In genomic region chr17:49756323-49756722, GRCh38 we compare ENCODE assay signal across 23 cellular contexts. TPM values are rescaled to one million over a fixed set of nuclear protein-coding genes. Genes with fewer than 3 reads are reported as not detected.
DNase-seq lines count a peak whose midpoint lies in the region; ATAC-seq and TF ChIP-seq lines count a peak whose summit lies in the region.
"Had no signal": no experiment of that assay in that cellular context is flagged by ENCODE, and none has a peak within 500 bp of the region (broad histone marks: within the 10 kb centered on the region; RNA-seq: fewer than 3 reads in every experiment).

No MANE protein-coding gene starts in this region.

- H3K27me3 ChIP-seq in left ventricle myocardium inferior (ENCODE audit: low read depth) = no peaks in the 10 kb centered on the region
- H3K27me3 ChIP-seq in right cardiac atrium (ENCODE audit: control insufficient read depth, insufficient read depth) = no peaks in the 10 kb centered on the region
- H3K27me3 ChIP-seq in vagina = no peaks in the 10 kb centered on the region
- H3K27me3 ChIP-seq in Peyer's patch = no peaks in the 10 kb centered on the region
- H3K27me3 ChIP-seq: breast epithelium, heart left ventricle, suprapubic skin had no signal

- TF ChIP-seq CTCF in left ventricle myocardium inferior (IDR thresholded peaks at IDR 0.05; ENCODE audit: borderline replicate concordance) = no peak
- no peak for TF ChIP-seq CTCF in OCI-LY7 (conservative IDR thresholded peaks at IDR 0.05; ENCODE audit: low read length)
- TF ChIP-seq CTCF in vagina (IDR thresholded peaks at IDR 0.05) = no peak
- TF ChIP-seq CTCF in Peyer's patch (IDR thresholded peaks at IDR 0.05) = no peak

- H3K4me3 ChIP-seq in left ventricle myocardium inferior (no peak overlapping the region), right cardiac atrium (ENCODE audit: low read length) (no peak overlapping the region), OCI-LY7 (ENCODE audit: low read depth, low read length, poor library complexity, severe bottlenecking) (no peak overlapping the region), vagina (no peak overlapping the region), Peyer's patch (no peak overlapping the region)
- H3K4me3 ChIP-seq: breast epithelium, heart left ventricle, SJSA1, suprapubic skin had no signal

- H3K4me2 ChIP-seq in OCI-LY7 (ENCODE audit: low read length) = peak overlapping the region; percentile 46

- H3K36me3 ChIP-seq in left ventricle myocardium inferior = no peaks in the 10 kb centered on the region
- H3K36me3 ChIP-seq in OCI-LY7 (ENCODE audit: insufficient read depth, low read length) = peaks cover 55% of the 10 kb centered on the region
- H3K36me3 ChIP-seq in vagina = no peaks in the 10 kb centered on the region
- H3K36me3 ChIP-seq in Peyer's patch = no peaks in the 10 kb centered on the region
- H3K36me3 ChIP-seq: breast epithelium, SJSA1 had no signal

- H3K27ac ChIP-seq in left ventricle myocardium inferior (replicated peaks) (peak overlapping the region; percentile 60), right cardiac atrium (ENCODE audit: low read length) (no peak overlapping the region), OCI-LY7 (ENCODE audit: low read depth, low read length, poor library complexity, severe bottlenecking) (peak overlapping the region; percentile 52), vagina (peak overlapping the region; percentile 20), caudate nucleus (ENCODE audit: low read depth, low read length) (no peak overlapping the region), Peyer's patch (no peak overlapping the region)
- H3K27ac ChIP-seq: SJSA1, suprapubic skin, WERI-Rb-1 had no signal

- intact Hi-C loops in left ventricle myocardium inferior (cut with micrococcal nuclease) = no loop called here
- intact Hi-C loops in right cardiac atrium (cut with DNase I) = no loop called here
- intact Hi-C loops in OCI-LY7 (cut with micrococcal nuclease; ENCODE audit: unreplicated experiment) = no loop called here
- intact Hi-C loops in vagina (cut with DNase I) = no loop called here

- H3K9me3 ChIP-seq in left ventricle myocardium inferior (replicated peaks) (no peaks in the 10 kb centered on the region), right cardiac atrium (ENCODE audit: control insufficient read depth, low read length) (no peaks in the 10 kb centered on the region), OCI-LY7 (ENCODE audit: low read length) (no peaks in the 10 kb centered on the region), vagina (no peaks in the 10 kb centered on the region), Peyer's patch (no peaks in the 10 kb centered on the region)
- H3K9me3 ChIP-seq: breast epithelium, heart left ventricle, SJSA1, suprapubic skin had no signal

- peaks cover 0 to 8% (median 0%) of the 10 kb centered on the region in 3 donors for H3K27me3 Mint-ChIP-seq in immature natural killer cell (ENCODE audit: low read depth in 3 of 3)

- POLR2A ChIA-PET in OCI-LY7 (lab: Charles Lee) = interaction anchor here (1.1 to 9.3 kb wide), 3 partner anchors 8 to 19 kb away, joined by 3 to 124 read pairs (median 4); no protein-coding TSS in a partner anchor

- peak overlapping the region; percentile 77 to 95 (median 92) for H3K27ac Mint-ChIP-seq in immature natural killer cell
- H3K27ac Mint-ChIP-seq: T-helper 1 cell treated with Interleukin-12 subunit alpha and Interleukin-12 subunit beta and Interleukin-4 antibody, amounts not matched to agents 30 μg/mL and 1 μg/mL, for 36 hours had no signal

- peaks cover 87% of the 10 kb centered on the region for H3K4me1 ChIP-seq in left ventricle myocardium inferior
- H3K4me1 ChIP-seq in right cardiac atrium (ENCODE audit: control insufficient read depth, insufficient read depth, low read length) = peaks cover 14% of the 10 kb centered on the region
- peaks cover 74% of the 10 kb centered on the region for H3K4me1 ChIP-seq in OCI-LY7 (ENCODE audit: insufficient read depth, low read length, poor library complexity, severe bottlenecking)
- peaks cover 35% of the 10 kb centered on the region for H3K4me1 ChIP-seq in vagina
- H3K4me1 ChIP-seq in Peyer's patch = peaks cover 0 to 10% (median 7%) of the 10 kb centered on the region in 4 donors
- H3K4me1 ChIP-seq: breast epithelium had no signal

- no peaks in the 10 kb centered on the region for H3K9me2 ChIP-seq in OCI-LY7 (ENCODE audit: insufficient read depth, low read length)

- H3K4me1 Mint-ChIP-seq in immature natural killer cell = peaks cover 90 to 91% of the 10 kb centered on the region in 2 donors
- H3K4me1 Mint-ChIP-seq: neural crest cell had no signal

- ATAC-seq in right cardiac atrium (no peak), GM19397 (IDR thresholded peaks at IDR 0.05; ENCODE audit: unreplicated experiment) (no peak)

- TF ChIP-seq POLR2A in vagina (IDR thresholded peaks at IDR 0.05) = no peak
- no peak for TF ChIP-seq POLR2A in Peyer's patch (IDR thresholded peaks at IDR 0.05)

- DNase-seq in left ventricle myocardium inferior (no peak), right cardiac atrium (no peak), OCI-LY7 (ENCODE audit: low spot score) (no peak), immature natural killer cell (no peak), vagina (ENCODE audit: extremely low spot score in 2 of 2) (no peak), caudate nucleus (lab: John Stamatoyannopoulos, UW) (no peak), Peyer's patch (no peak)
- DNase-seq: DMS53; GF-D8; HCEC 1CT; heart left ventricle; midbrain; MM.1S; NCI-H1417 treated with DMSO at 0.1 percent for 48 hours; NK-92 treated with Interleukin-12 subunit alpha and Interleukin-12 subunit beta, amount 100 ng/mL, for 24 hours had no signal

- peaks cover 96% of the 10 kb centered on the region for H3K79me2 ChIP-seq in OCI-LY7 (ENCODE audit: insufficient read depth, low read depth, low read length)

- CTCF ChIA-PET in OCI-LY7 (lab: Charles Lee; ENCODE audit: unreplicated experiment) = no interaction called here

- BruUV-seq in OCI-LY7 (replicated peaks; lab: Mats Ljungman, UMichigan) = no TSS peak

- no peaks in the 10 kb centered on the region for H3K9me3 Mint-ChIP-seq in immature natural killer cell
- H3K9me3 Mint-ChIP-seq: activated T-helper 2 cell treated with anti-CD3 and anti-CD28 coated beads, Interferon-gamma antibody, Interleukin-2, Interleukin-4, amounts not matched to agents 10 μg/mL and 5 μg/mL and 100 μg/mL, durations not matched to agents 14 hours and 24 hours and 36 hours; neural crest cell; T-helper 1 cell treated with Interleukin-12 subunit alpha and Interleukin-12 subunit beta and Interleukin-4 antibody, amounts not matched to agents 30 μg/mL and 1 μg/mL, for 36 hours had no signal

- WGBS in right cardiac atrium = 81% methylated on average over 5 of the region's 5 CpGs

- H3K4me3 Mint-ChIP-seq in immature natural killer cell = peak overlapping the region; percentile 45 to 67 (median 64)
- H3K4me3 Mint-ChIP-seq: neural crest cell; T-helper 1 cell treated with Interleukin-12 subunit alpha and Interleukin-12 subunit beta and Interleukin-4 antibody, amounts not matched to agents 30 μg/mL and 1 μg/mL, for 36 hours had no signal

- peaks cover 0 to 10% (median 5%) of the 10 kb centered on the region in 3 donors for H3K36me3 Mint-ChIP-seq in immature natural killer cell

- no peaks in the 10 kb centered on the region for H4K20me1 ChIP-seq in OCI-LY7 (ENCODE audit: insufficient read depth, low read length)

- no peak overlapping the region for H2AFZ ChIP-seq in OCI-LY7 (ENCODE audit: low read length)

RNA-seq across cellular contexts. Expression of gene FAM117A, which starts 7.6 kb away (rescaled TPM):
- total RNA-seq in left ventricle myocardium inferior (12.8 TPM), right cardiac atrium (10 to 100 TPM in 3 of 4 donors, 1 to 10 TPM in 1; 9.9 to 22.8 (median 17.5) TPM), OCI-LY7 (2022) (44.3 and 45.2 TPM in 2 replicates), vagina (15.7 TPM), Peyer's patch (10 to 100 TPM in 1 of 4 donors, 1 to 10 TPM in 3; 6.5 to 16.5 (median 9.4) TPM)
- polyA plus RNA-seq in right cardiac atrium (16.9 TPM), immature natural killer cell (10 to 100 TPM; 35.3 to 68.0 (median 35.9) TPM)
- 29.9 and 40.4 TPM in 2 replicates for total RNA-seq in OCI-LY7 (2014; rRNA removed; shearing (Covaris generic))

RNA-seq across cellular contexts. Expression of gene KAT7, which starts 32.2 kb away (rescaled TPM):
- total RNA-seq in left ventricle myocardium inferior (52.6 TPM), right cardiac atrium (10 to 100 TPM; 55.8 to 68.2 (median 57.2) TPM), OCI-LY7 (2022) (70.3 and 76.8 TPM in 2 replicates), vagina (36.1 TPM), Peyer's patch (10 to 100 TPM; 44.3 to 50.9 (median 45.3) TPM)
- polyA plus RNA-seq in right cardiac atrium (17.5 TPM), immature natural killer cell (10 to 100 TPM; 32.3 to 67.2 (median 37.9) TPM)
- total RNA-seq in OCI-LY7 (2014; rRNA removed; shearing (Covaris generic)) = 41.0 and 43.3 TPM in 2 replicates

RNA-seq across cellular contexts. Expression of gene SLC35B1, which starts 48.6 kb away (rescaled TPM):
- 53.4 TPM for total RNA-seq in left ventricle myocardium inferior
- 10 to 100 TPM; 48.6 to 75.5 (median 56.2) TPM for total RNA-seq in right cardiac atrium
- 56.1 TPM for polyA plus RNA-seq in right cardiac atrium
- 38.1 and 51.2 TPM in 2 replicates for total RNA-seq in OCI-LY7 (2014; rRNA removed; shearing (Covaris generic))
- total RNA-seq in OCI-LY7 (2022) = 48.9 and 51.4 TPM in 2 replicates
- polyA plus RNA-seq in immature natural killer cell = 10 to 100 TPM; 40.5 to 69.0 (median 53.3) TPM
- total RNA-seq in vagina = 42.0 TPM
- total RNA-seq in Peyer's patch = 100 to 1,000 TPM in 1 of 4 donors, 10 to 100 TPM in 3; 42.1 to 115 (median 78.2) TPM

Comparison
In these comparisons a context has a peak if more than half of its experiments do, and no peak if none do; other contexts are left out.
1. H3K27ac ChIP-seq: peak in left ventricle myocardium inferior (single experiment), OCI-LY7 (single experiment) and vagina (single experiment); none in right cardiac atrium (single experiment), caudate nucleus (single experiment) and Peyer's patch (0 of 4).